In genomic region chr2:6881516-6881915, GRCh38 we compare ENCODE assay signal across 19 cellular contexts. TPM values are rescaled to one million over a fixed set of nuclear protein-coding genes. Genes with fewer than 3 reads are reported as not detected.
"Had no signal": no experiment of that assay in that cellular context is flagged by ENCODE, and none has a peak within 500 bp of the region (broad histone marks: within the 10 kb centered on the region; RNA-seq: fewer than 3 reads in every experiment).

No MANE protein-coding gene starts in this region.

- H3K27me3 ChIP-seq: esophagus muscularis mucosa, gastroesophageal sphincter, heart left ventricle, ovary had no signal

- H3K36me3 ChIP-seq: esophagus muscularis mucosa, ovary, tibial artery had no signal

- H3K4me3 ChIP-seq: esophagus muscularis mucosa, gastroesophageal sphincter, ovary, psoas muscle, tibial artery had no signal

- H3K9me3 ChIP-seq: esophagus muscularis mucosa, gastroesophageal sphincter, heart left ventricle, ovary, psoas muscle, tibial artery had no signal

- H3K9me3 Mint-ChIP-seq: immature natural killer cell had no signal

- H3K27ac ChIP-seq: esophagus muscularis mucosa, gastroesophageal sphincter, ovary, psoas muscle, tibial artery had no signal

- ATAC-seq: gastroesophageal sphincter; heart left ventricle; left ventricle myocardium superior; psoas muscle; right cardiac atrium; stimulated activated naive CD8-positive, alpha-beta T cell treated with anti-CD3 and anti-CD28 coated beads, Interleukin-15, Interleukin-2, amounts not matched to agents 100 U/mL and 50 U/mL, for 24 hours had no signal

- DNase-seq: activated naive CD4-positive, alpha-beta T cell; amniotic stem cell; dermis blood vessel endothelial cell; effector memory CD4-positive, alpha-beta T cell; heart left ventricle; immature natural killer cell; kidney glomerular epithelial cell; left ventricle myocardium superior; ovary; psoas muscle; right cardiac atrium; stimulated activated CD4-positive, alpha-beta T cell treated with anti-CD3 and anti-CD28 coated beads, Interleukin-2, amount 100 ng/mL, for 24 hours; stimulated activated naive CD8-positive, alpha-beta T cell treated with anti-CD3 and anti-CD28 coated beads, Interleukin-15, Interleukin-2, amounts not matched to agents 100 U/mL and 50 U/mL, for 24 hours; substantia nigra; SW 1271; tibial artery had no signal

RNA-seq across cellular contexts. Expression of gene RSAD2, which starts 3.9 kb away (rescaled TPM):
- total RNA-seq: myocyte had no signal
